In genomic region chr3:112437146-112438022, GRCh38 we compare ENCODE assay signal across 9 cellular contexts.
DNase-seq lines count a peak whose midpoint lies in the region; ATAC-seq and TF ChIP-seq lines count a peak whose summit lies in the region.
"Had no signal": no experiment of that assay in that cellular context is flagged by ENCODE, and none has a peak within 500 bp of the region (broad histone marks: within the 10 kb centered on the region; RNA-seq: fewer than 3 reads in every experiment).

No MANE protein-coding gene starts in this region.

- peak overlapping the region; percentile 68 for H3K27ac Mint-ChIP-seq in activated naive CD4-positive, alpha-beta T cell treated with anti-CD3 and anti-CD28 coated beads, Interleukin-2, amount 10 ng/mL, durations not matched to agents 7 days and 5 days

- H3K9ac ChIP-seq in MM.1S (ENCODE audit: low read length), result no peak overlapping the region

- H3K4me3 Mint-ChIP-seq in activated naive CD4-positive, alpha-beta T cell treated with anti-CD3 and anti-CD28 coated beads, Interleukin-2, amount 10 ng/mL, durations not matched to agents 7 days and 5 days, result no peak overlapping the region

- H3K79me2 ChIP-seq in MM.1S (ENCODE audit: low read length), result no peaks in the 10 kb centered on the region

- H3K27ac ChIP-seq in MM.1S (ENCODE audit: low read length), result no peak overlapping the region
- H3K27ac ChIP-seq: HL-60 had no signal

- H3K36me3 Mint-ChIP-seq in activated naive CD4-positive, alpha-beta T cell treated with anti-CD3 and anti-CD28 coated beads, Interleukin-2, amount 10 ng/mL, durations not matched to agents 7 days and 5 days, result peaks cover 24% of the 10 kb centered on the region

- no peak overlapping the region for H3K4me3 ChIP-seq in GM12864 (ENCODE audit: low read depth, low read length)
- no peak overlapping the region for H3K4me3 ChIP-seq in MM.1S (ENCODE audit: low read length)

- H3K4me2 ChIP-seq in MM.1S (ENCODE audit: low read depth, low read length), result no peak overlapping the region

- H4K20me1 ChIP-seq in MM.1S (ENCODE audit: insufficient read depth, low read length), result no peaks in the 10 kb centered on the region

- H3F3A ChIP-seq in MM.1S (ENCODE audit: insufficient read depth, low read length), result no peaks in the 10 kb centered on the region

- no peaks in the 10 kb centered on the region for H3K9me2 ChIP-seq in MM.1S (replicated peaks; ENCODE audit: insufficient read depth, low read length)

- in situ Hi-C loops in ACHN (cut with HindIII; ENCODE audit: low pct_ligation_motif_present, low pct_unique_long_range_greater_than_20kb, low sequenced_read_pairs), result no loop called here

- peaks cover 13% of the 10 kb centered on the region for H3K4me1 ChIP-seq in MM.1S (ENCODE audit: low read length)

- H3K9me3 Mint-ChIP-seq in activated naive CD4-positive, alpha-beta T cell treated with anti-CD3 and anti-CD28 coated beads, Interleukin-2, amount 10 ng/mL, durations not matched to agents 7 days and 5 days, result peaks cover 5% of the 10 kb centered on the region

- no peaks in the 10 kb centered on the region for H3K27me3 ChIP-seq in MM.1S (replicated peaks; ENCODE audit: insufficient read depth, low read length)

- H3K36me3 ChIP-seq in MM.1S (replicated peaks; ENCODE audit: insufficient read depth, low read length), result no peaks in the 10 kb centered on the region

- peak overlapping the region; percentile 37 for H2AFZ ChIP-seq in MM.1S (ENCODE audit: low read length)

- peak; percentile 94 for ATAC-seq in left lobe of liver
- no peak for ATAC-seq in HG02678 (IDR thresholded peaks at IDR 0.05; ENCODE audit: unreplicated experiment)
- no peak for ATAC-seq in HG03432 (IDR thresholded peaks at IDR 0.05; ENCODE audit: unreplicated experiment)

- peak; percentile 37 for DNase-seq in ACHN
- no peak for DNase-seq in GM12864 (ENCODE audit: low read depth)
- DNase-seq in MM.1S, result peak; percentile 69
- peak; percentile 28 for DNase-seq in activated naive CD4-positive, alpha-beta T cell treated with anti-CD3 and anti-CD28 coated beads, Interleukin-2, amount 10 ng/mL, durations not matched to agents 7 days and 5 days
- no peak for DNase-seq in left lobe of liver (ENCODE audit: low spot score)
- DNase-seq in hippocampal formation (lab: John Stamatoyannopoulos, UW), result no peak

- peaks cover 42% of the 10 kb centered on the region for H3K4me1 Mint-ChIP-seq in activated naive CD4-positive, alpha-beta T cell treated with anti-CD3 and anti-CD28 coated beads, Interleukin-2, amount 10 ng/mL, durations not matched to agents 7 days and 5 days

- TF ChIP-seq CTCF in GM12864 (IDR thresholded peaks at IDR 0.05; ENCODE audit: low read depth, low read length, missing control alignments), result peak; percentile 64
- peak; percentile 72 for TF ChIP-seq CTCF in MM.1S (IDR thresholded peaks at IDR 0.05; ENCODE audit: low read length)

- H3K9me3 ChIP-seq in MM.1S (replicated peaks; ENCODE audit: insufficient read depth, low read length), result no peaks in the 10 kb centered on the region

- CTCF ChIA-PET in activated naive CD4-positive, alpha-beta T cell treated with anti-CD3 and anti-CD28 coated beads, Interleukin-2, amount 10 ng/mL, durations not matched to agents 7 days and 5 days (lab: Charles Lee), result interaction anchor here (0.6 to 3.4 kb wide), 23 partner anchors 10 to 326 kb away, joined by 3 to 52 read pairs (median 4); partner anchors contain the start of genes CD200 and SLC9C1

- no peaks in the 10 kb centered on the region for H3K27me3 Mint-ChIP-seq in activated naive CD4-positive, alpha-beta T cell treated with anti-CD3 and anti-CD28 coated beads, Interleukin-2, amount 10 ng/mL, durations not matched to agents 7 days and 5 days

Comparison
In these comparisons a context has a peak if more than half of its experiments do, and no peak if none do; other contexts are left out.
1. DNase-seq: peak in ACHN (single experiment), MM.1S (single experiment) and activated naive CD4-positive, alpha-beta T cell treated with anti-CD3 and anti-CD28 coated beads, Interleukin-2, amount 10 ng/mL, durations not matched to agents 7 days and 5 days (single experiment); none in GM12864 (single experiment), left lobe of liver (single experiment) and hippocampal formation (0 of 2).